8 cellular contexts compared by ENCODE assay signal in genomic region chr17:16215965-16216316, GRCh38. TPM values are rescaled to one million over a fixed set of nuclear protein-coding genes. Genes with fewer than 3 reads are reported as not detected.
A peak's percentile ranks its signal among the peaks of the same experiment; 100 is the strongest.
DNase-seq lines count a peak whose midpoint lies in the region; ATAC-seq and TF ChIP-seq lines count a peak whose summit lies in the region.

No MANE protein-coding gene starts in this region.

- H3K27me3 Mint-ChIP-seq in central memory CD8-positive, alpha-beta T cell = no peaks in the 10 kb centered on the region
- H3K27me3 Mint-ChIP-seq in stimulated activated memory B cell treated with anti-CD40 and anti-IgM and Interleukin-4, amounts not matched to agents 10 μg/mL and 1 μg/mL and 100 μg/mL, for 72 hours = no peaks in the 10 kb centered on the region

- peaks cover 66% of the 10 kb centered on the region for H3K79me2 ChIP-seq in OCI-LY1 (ENCODE audit: insufficient read depth, low read length)

- H3K27ac ChIP-seq in A673 (ENCODE audit: low read depth, low read length, poor library complexity, severe bottlenecking) = peak overlapping the region; percentile 97
- peak overlapping the region; percentile 88 for H3K27ac ChIP-seq in OCI-LY1 (ENCODE audit: low read depth, low read length, poor library complexity, severe bottlenecking)

- H3K4me3 ChIP-seq in A673 (ENCODE audit: low read depth, low read length, poor library complexity, severe bottlenecking) (peak overlapping the region; percentile 97), OCI-LY1 (ENCODE audit: low read depth, low read length, poor library complexity, severe bottlenecking) (peak overlapping the region; percentile 84)

- H3K36me3 Mint-ChIP-seq in central memory CD8-positive, alpha-beta T cell (ENCODE audit: insufficient read depth) = peaks cover 12% of the 10 kb centered on the region
- no peaks in the 10 kb centered on the region for H3K36me3 Mint-ChIP-seq in stimulated activated memory B cell treated with anti-CD40 and anti-IgM and Interleukin-4, amounts not matched to agents 10 μg/mL and 1 μg/mL and 100 μg/mL, for 72 hours

- no peaks in the 10 kb centered on the region for H3K9me3 ChIP-seq in A673 (ENCODE audit: low read depth, low read length, poor library complexity, severe bottlenecking)
- no peaks in the 10 kb centered on the region for H3K9me3 ChIP-seq in OCI-LY1 (ENCODE audit: low read length)

- H4K20me1 ChIP-seq in OCI-LY1 (ENCODE audit: insufficient read depth, low read length) = no peaks in the 10 kb centered on the region

- no peaks in the 10 kb centered on the region for H3K9me3 Mint-ChIP-seq in central memory CD8-positive, alpha-beta T cell
- no peaks in the 10 kb centered on the region for H3K9me3 Mint-ChIP-seq in stimulated activated memory B cell treated with anti-CD40 and anti-IgM and Interleukin-4, amounts not matched to agents 10 μg/mL and 1 μg/mL and 100 μg/mL, for 72 hours

- H3K27me3 ChIP-seq in A673 (replicated peaks; ENCODE audit: insufficient read depth, low read depth, low read length, poor library complexity) (no peaks in the 10 kb centered on the region), OCI-LY1 (ENCODE audit: insufficient read depth, low read length) (no peaks in the 10 kb centered on the region)

- H3K9me2 ChIP-seq in OCI-LY1 (ENCODE audit: low read depth, low read length) = no peaks in the 10 kb centered on the region

- H2AFZ ChIP-seq in OCI-LY1 (ENCODE audit: low read length) = no peak overlapping the region

- DNase-seq in A673 (ENCODE audit: low spot score) = no peak
- DNase-seq in central memory CD8-positive, alpha-beta T cell (ENCODE audit: low spot score in 2 of 2) = peak in 1 of 2 donors; percentile 18
- peak in 1 of 2 donors; percentile 57 for DNase-seq in left colon
- no peak for DNase-seq in stimulated activated naive CD4-positive, alpha-beta T cell treated with Interleukin-2 at 50 U/mL for 16 hours (lab: John Stamatoyannopoulos, UW)
- DNase-seq in amniotic stem cell (lab: John Stamatoyannopoulos, UW) = no peak

- POLR2A ChIA-PET in A673 (lab: Charles Lee; ENCODE audit: low non-redundant PET) = no interaction called here

- H3F3A ChIP-seq in OCI-LY1 (ENCODE audit: insufficient read depth, low read length) = no peaks in the 10 kb centered on the region

- H3K4me3 Mint-ChIP-seq in central memory CD8-positive, alpha-beta T cell = peak overlapping the region; percentile 89
- H3K4me3 Mint-ChIP-seq in stimulated activated memory B cell treated with anti-CD40 and anti-IgM and Interleukin-4, amounts not matched to agents 10 μg/mL and 1 μg/mL and 100 μg/mL, for 72 hours = peak overlapping the region; percentile 98

- peaks cover 43% of the 10 kb centered on the region for H3K4me1 Mint-ChIP-seq in central memory CD8-positive, alpha-beta T cell
- H3K4me1 Mint-ChIP-seq in stimulated activated memory B cell treated with anti-CD40 and anti-IgM and Interleukin-4, amounts not matched to agents 10 μg/mL and 1 μg/mL and 100 μg/mL, for 72 hours = peaks cover 49% of the 10 kb centered on the region

- peak overlapping the region; percentile 81 for H3K9ac ChIP-seq in OCI-LY1 (ENCODE audit: low read length)

- intact Hi-C loops in A673 (cut with micrococcal nuclease; ENCODE audit: unreplicated experiment) (no loop called here), left colon (cut with DNase I, micrococcal nuclease) (no loop called here)

- CTCF ChIA-PET in A673 (lab: Charles Lee) = no interaction called here

- H3K36me3 ChIP-seq in A673 (ENCODE audit: insufficient read depth, low read length, poor library complexity, severe bottlenecking) = no peaks in the 10 kb centered on the region
- H3K36me3 ChIP-seq in OCI-LY1 (ENCODE audit: insufficient read depth, low read length) = peaks cover 10% of the 10 kb centered on the region; the same call in 1 of the 2 replicates

- no TSS peak for BruUV-seq in A673 (replicated peaks; lab: Mats Ljungman, UMichigan)

- peak; percentile 6 for ATAC-seq in GM19328 (IDR thresholded peaks at IDR 0.05; ENCODE audit: unreplicated experiment)
- peak; percentile 1 for ATAC-seq in central memory CD8-positive, alpha-beta T cell (replicated peaks; ENCODE audit: extremely low read depth, poor library complexity, severe bottlenecking)
- peak; percentile 45 for ATAC-seq in left colon
- ATAC-seq in stimulated activated memory B cell treated with anti-CD40 and anti-IgM and Interleukin-4, amounts not matched to agents 10 μg/mL and 1 μg/mL and 100 μg/mL, for 72 hours = peak; percentile 24

- H3K4me2 ChIP-seq in OCI-LY1 (ENCODE audit: low read length) = peak overlapping the region; percentile 97

- H3K4me1 ChIP-seq in A673 (ENCODE audit: insufficient read depth, low read length, poor library complexity, severe bottlenecking) (peaks cover 19% of the 10 kb centered on the region), OCI-LY1 (ENCODE audit: insufficient read depth, low read length, severe bottlenecking) (peaks cover 51% of the 10 kb centered on the region)

- TF ChIP-seq CTCF in A673 (conservative IDR thresholded peaks at IDR 0.05; ENCODE audit: low read depth, low read length) = no peak
- TF ChIP-seq CTCF in OCI-LY1 (IDR thresholded peaks at IDR 0.05; ENCODE audit: low read length) = no peak

- peak overlapping the region; percentile 93 for H3K27ac Mint-ChIP-seq in central memory CD8-positive, alpha-beta T cell (ENCODE audit: low read depth)
- peak overlapping the region; percentile 94 for H3K27ac Mint-ChIP-seq in stimulated activated memory B cell treated with anti-CD40 and anti-IgM and Interleukin-4, amounts not matched to agents 10 μg/mL and 1 μg/mL and 100 μg/mL, for 72 hours

RNA-seq across cellular contexts. Expression of gene NCOR1, which starts 0.6 kb away (rescaled TPM):
- 148 and 150 TPM in 2 replicates for total RNA-seq in A673 (2021)
- total RNA-seq in left colon = 100 to 1,000 TPM; 181 to 257 TPM

RNA-seq across cellular contexts. Expression of gene PIGL, which starts 1.1 kb away (rescaled TPM):
- total RNA-seq in A673 (2021) (31.7 and 41.9 TPM in 2 replicates), left colon (10 to 100 TPM; 38.4 to 53.4 TPM)
